8 cellular contexts compared by ENCODE assay signal in the genomic region with DNA sequence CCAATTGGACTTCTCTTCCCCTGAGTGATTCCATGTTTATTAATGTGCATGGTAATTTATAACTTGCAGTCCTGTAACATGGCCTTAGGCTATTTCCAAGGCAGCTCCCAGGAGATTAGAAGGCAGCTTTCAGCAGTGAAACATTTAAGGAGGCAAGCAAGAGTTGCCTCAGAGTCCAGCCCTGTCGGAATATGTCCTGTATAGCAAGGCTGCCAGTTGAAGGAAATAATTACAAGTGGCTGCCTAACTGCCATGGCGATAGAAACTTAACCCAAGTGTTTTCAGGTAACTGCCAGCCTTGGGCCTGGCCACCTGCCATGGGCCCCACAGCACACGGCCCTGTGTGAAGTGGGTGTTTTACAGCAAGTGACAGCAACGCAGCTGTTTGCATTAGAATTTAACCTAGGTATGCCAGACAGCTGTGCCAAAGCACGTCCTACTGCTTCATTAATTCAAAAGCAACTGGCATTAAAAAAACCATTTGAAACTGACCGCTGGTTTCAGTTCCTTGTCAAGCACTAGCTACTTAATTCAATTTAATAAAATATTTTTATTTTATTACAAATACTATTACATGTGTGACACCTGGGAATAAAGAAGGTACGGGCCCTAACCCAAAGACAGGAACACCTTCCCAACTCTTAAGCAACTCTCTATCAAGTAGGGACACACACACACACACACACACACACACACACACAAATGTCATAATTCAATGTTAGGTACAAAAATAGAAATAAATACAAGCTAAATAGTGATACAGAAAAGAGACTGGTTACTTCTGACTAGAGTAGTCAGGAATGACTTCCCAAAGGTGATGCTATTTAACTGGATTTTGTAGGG.
A peak's percentile ranks its signal among the peaks of the same experiment; 100 is the strongest.
DNase-seq lines count a peak whose midpoint lies in the region; ATAC-seq lines count a peak whose summit lies in the region.

No MANE protein-coding gene starts in this region.

- no peak overlapping the region for H3K9ac ChIP-seq in neuronal stem cell (ENCODE audit: low read depth, low read length, poor library complexity)

- no peak overlapping the region for H2BK12ac ChIP-seq in neuronal stem cell (ENCODE audit: low read length)

- no peak overlapping the region for H3K18ac ChIP-seq in neuronal stem cell (ENCODE audit: low read length)

- no peaks in the 10 kb centered on the region for H3K36me3 ChIP-seq in neuronal stem cell (replicated peaks in 1 of 2; ENCODE audit: control insufficient read depth in 2 of 2, insufficient read depth in 2 of 2, low read length in 2 of 2)

- H3K4me2 ChIP-seq in neuronal stem cell (ENCODE audit: insufficient read depth, low read length, poor library complexity, severe bottlenecking) = no peak overlapping the region

- peaks cover 0 to 8% of the 10 kb centered on the region in 2 donors for H3K4me1 ChIP-seq in neuronal stem cell (ENCODE audit: control insufficient read depth in 2 of 2, insufficient read depth in 1 of 2, low read depth in 1 of 2, low read length in 2 of 2)

- ATAC-seq in HG02588 (IDR thresholded peaks at IDR 0.05; ENCODE audit: unreplicated experiment) = peak; percentile 72

- no peaks in the 10 kb centered on the region for H3K9me3 ChIP-seq in neuronal stem cell (replicated peaks in 1 of 2; ENCODE audit: control insufficient read depth in 2 of 2, insufficient read depth in 1 of 2, low read depth in 1 of 2, low read length in 2 of 2)

- no peak overlapping the region for H3K4me3 ChIP-seq in neuronal stem cell (ENCODE audit: low read length in 2 of 2)

- H3K27me3 ChIP-seq in neuronal stem cell (ENCODE audit: control insufficient read depth in 3 of 3, insufficient read depth in 3 of 3, low read depth in 1 of 3, low read length in 3 of 3) = peaks cover 0 to 5% (median 0%) of the 10 kb centered on the region in 3 experiments

- no peak overlapping the region for H2BK120ac ChIP-seq in neuronal stem cell (ENCODE audit: low read depth, low read length)

- H3K23ac ChIP-seq in neuronal stem cell (ENCODE audit: low read depth, low read length, poor library complexity) = no peak overlapping the region

- H4K8ac ChIP-seq in neuronal stem cell (ENCODE audit: low read depth, low read length) = no peak overlapping the region

- peak; percentile 79 for DNase-seq in DMS153 treated with DMSO at 0.1 percent for 48 hours (lab: John Stamatoyannopoulos, UW; ENCODE audit: unreplicated experiment)
- DNase-seq in NCI-H526 (lab: John Stamatoyannopoulos, UW) = peak; percentile 20 to 35
- DNase-seq in kidney tubule cell (ENCODE audit: low spot score) = peak; percentile 58
- no peak for DNase-seq in iPS-NIHi11 (ENCODE audit: low spot score)
- DNase-seq in putamen (ENCODE audit: low spot score) = no peak
- DNase-seq in neuronal stem cell (ENCODE audit: low spot score) = no peak
- no peak for DNase-seq in middle frontal gyrus (ENCODE audit: extremely low spot score, low spot score)

- H2BK5ac ChIP-seq in neuronal stem cell (ENCODE audit: low read length) = no peak overlapping the region

- no CpG with 5 or more reads among the region's 7 CpGs for WGBS in neuronal stem cell (ENCODE audit: extremely low coverage in 2 of 2, insufficient read length in 2 of 2, insufficient replicate concordance in 1 of 2), 2 donors

- H2AK5ac ChIP-seq in neuronal stem cell (ENCODE audit: low read depth, low read length) = no peak overlapping the region

- H2BK15ac ChIP-seq in neuronal stem cell (ENCODE audit: low read length) = no peak overlapping the region

- no peaks in the 10 kb centered on the region for H3K79me1 ChIP-seq in neuronal stem cell (ENCODE audit: low read depth, low read length)

- no peak overlapping the region for H3K27ac ChIP-seq in neuronal stem cell (replicated peaks; ENCODE audit: low read length)

- no peak overlapping the region for H2AFZ ChIP-seq in neuronal stem cell (ENCODE audit: low read length)

- H3K14ac ChIP-seq in neuronal stem cell (ENCODE audit: low read length) = no peak overlapping the region

- no peak overlapping the region for H3K4ac ChIP-seq in neuronal stem cell (ENCODE audit: low read length)

- no peak overlapping the region for H4K91ac ChIP-seq in neuronal stem cell (ENCODE audit: low read depth, low read length, poor library complexity)

Comparison
In these comparisons a context has a peak if more than half of its experiments do, and no peak if none do; other contexts are left out.
1. DNase-seq: peak in DMS153 treated with DMSO at 0.1 percent for 48 hours (single experiment), NCI-H526 (2 of 2) and kidney tubule cell (single experiment); none in iPS-NIHi11 (single experiment), putamen (single experiment), neuronal stem cell (single experiment) and middle frontal gyrus (single experiment).